ENCODE assay signal across 14 cellular contexts in the genomic region with DNA sequence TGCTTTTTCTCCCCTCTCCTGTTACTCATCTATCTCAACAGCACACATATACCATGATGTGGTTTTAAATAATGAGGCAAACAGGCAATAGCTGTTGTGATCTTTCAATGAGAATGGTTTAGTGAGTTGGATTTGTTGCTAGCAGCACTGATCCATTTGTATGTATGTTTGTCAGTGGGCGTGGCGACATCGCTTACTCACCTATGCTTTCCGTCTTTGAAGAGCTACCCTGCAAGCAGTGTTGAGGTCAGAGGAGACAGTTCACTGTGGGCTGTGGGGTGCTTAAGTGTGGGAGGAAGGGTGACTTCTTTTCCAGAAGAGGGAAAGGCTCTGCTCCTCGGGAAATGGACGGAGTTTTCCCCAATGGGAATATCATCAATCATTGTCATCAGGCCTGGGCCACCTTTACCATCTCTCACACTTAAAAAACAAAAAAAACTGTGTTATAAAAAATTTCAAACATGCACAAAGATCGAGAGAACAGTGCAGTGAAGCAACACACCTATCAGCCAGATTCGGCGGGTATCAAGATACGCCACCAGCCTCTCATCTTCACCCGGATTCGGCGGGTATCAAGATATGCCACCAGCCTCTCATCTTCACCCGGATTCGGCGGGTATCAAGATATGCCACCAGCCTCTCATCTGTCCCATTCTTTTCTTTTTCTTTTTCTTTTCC.
A peak's percentile ranks its signal among the peaks of the same experiment; 100 is the strongest.
DNase-seq lines count a peak whose midpoint lies in the region; ATAC-seq and TF ChIP-seq lines count a peak whose summit lies in the region.
"Had no signal": no experiment of that assay in that cellular context is flagged by ENCODE, and none has a peak within 500 bp of the region (broad histone marks: within the 10 kb centered on the region; RNA-seq: fewer than 3 reads in every experiment).

No MANE protein-coding gene starts in this region.

- H3K27me3 ChIP-seq in brain microvascular endothelial cell (replicated peaks) (no peaks in the 10 kb centered on the region), neural cell (ENCODE audit: insufficient read depth, low read depth, low read length) (no peaks in the 10 kb centered on the region)

- TF ChIP-seq RAD21 in neural cell (conservative IDR thresholded peaks at IDR 0.05): no peak

- TF ChIP-seq EP300 in neural cell (conservative IDR thresholded peaks at IDR 0.05; ENCODE audit: poor library complexity, severe bottlenecking): no peak

- peaks cover 30% of the 10 kb centered on the region for H3K36me3 Mint-ChIP-seq in activated CD4-positive, alpha-beta T cell treated with anti-CD3 and anti-CD28 coated beads for 36 hours (ENCODE audit: low read depth)
- peaks cover 20% of the 10 kb centered on the region for H3K36me3 Mint-ChIP-seq in activated CD4-positive, alpha-beta T cell treated with anti-CD3 and anti-CD28 coated beads, Interleukin-2, amount 10 ng/mL, durations not matched to agents 24 days and 14 days (ENCODE audit: low read depth)

- ATAC-seq in activated CD4-positive, alpha-beta T cell treated with anti-CD3 and anti-CD28 coated beads for 36 hours: peak; percentile 88
- no peak for ATAC-seq in HG03442 (IDR thresholded peaks at IDR 0.05; ENCODE audit: unreplicated experiment)
- no peak for ATAC-seq in GM21723 (IDR thresholded peaks at IDR 0.05; ENCODE audit: unreplicated experiment)

- H3K9me3 Mint-ChIP-seq in activated CD4-positive, alpha-beta T cell treated with anti-CD3 and anti-CD28 coated beads for 36 hours (ENCODE audit: low read depth): no peaks in the 10 kb centered on the region
- H3K9me3 Mint-ChIP-seq in activated CD4-positive, alpha-beta T cell treated with anti-CD3 and anti-CD28 coated beads, Interleukin-2, amount 10 ng/mL, durations not matched to agents 24 days and 14 days: no peaks in the 10 kb centered on the region

- in situ Hi-C loops in brain microvascular endothelial cell (cut with HindIII; ENCODE audit: low pct_ligation_motif_present, low sequenced_read_pairs): no loop called here

- H3K79me2 ChIP-seq in neural cell (replicated peaks; ENCODE audit: insufficient read depth, low read length): no peaks in the 10 kb centered on the region

- no peaks in the 10 kb centered on the region for H3K9me2 ChIP-seq in neural cell (ENCODE audit: insufficient read depth, low read length)

- intact Hi-C loops in activated CD4-positive, alpha-beta T cell treated with anti-CD3 and anti-CD28 coated beads for 36 hours (cut with DNase I, micrococcal nuclease): no loop called here
- intact Hi-C loops in activated CD4-positive, alpha-beta T cell treated with anti-CD3 and anti-CD28 coated beads, Interleukin-2, amount 10 ng/mL, durations not matched to agents 24 days and 14 days (cut with micrococcal nuclease): no loop called here

- peak overlapping the region; percentile 17 for H3K27ac Mint-ChIP-seq in activated CD4-positive, alpha-beta T cell treated with anti-CD3 and anti-CD28 coated beads for 36 hours
- no peak overlapping the region for H3K27ac Mint-ChIP-seq in activated CD4-positive, alpha-beta T cell treated with anti-CD3 and anti-CD28 coated beads, Interleukin-2, amount 10 ng/mL, durations not matched to agents 24 days and 14 days

- no peaks in the 10 kb centered on the region for H3K9me3 ChIP-seq in neural cell (ENCODE audit: low read length)

- H3K4me1 Mint-ChIP-seq in activated CD4-positive, alpha-beta T cell treated with anti-CD3 and anti-CD28 coated beads for 36 hours: peaks cover 22% of the 10 kb centered on the region
- peaks cover 14% of the 10 kb centered on the region for H3K4me1 Mint-ChIP-seq in activated CD4-positive, alpha-beta T cell treated with anti-CD3 and anti-CD28 coated beads, Interleukin-2, amount 10 ng/mL, durations not matched to agents 24 days and 14 days

- no peak overlapping the region for H3K4me3 Mint-ChIP-seq in activated CD4-positive, alpha-beta T cell treated with anti-CD3 and anti-CD28 coated beads for 36 hours
- no peak overlapping the region for H3K4me3 Mint-ChIP-seq in activated CD4-positive, alpha-beta T cell treated with anti-CD3 and anti-CD28 coated beads, Interleukin-2, amount 10 ng/mL, durations not matched to agents 24 days and 14 days

- no peak overlapping the region for H2AFZ ChIP-seq in neural cell (ENCODE audit: low read depth, low read length)

- no peak for TF ChIP-seq CTCF in RWPE1 (conservative IDR thresholded peaks at IDR 0.05; ENCODE audit: low read depth)
- no peak for TF ChIP-seq CTCF in brain microvascular endothelial cell (IDR thresholded peaks at IDR 0.05; ENCODE audit: low read depth, low read length, missing control alignments)
- no peak for TF ChIP-seq CTCF in neural cell (IDR thresholded peaks at IDR 0.05; ENCODE audit: poor library complexity, severe bottlenecking)

- H3K27ac ChIP-seq in RWPE1 (no peak overlapping the region), brain microvascular endothelial cell (peak overlapping the region; percentile 37), neural cell (ENCODE audit: low read length) (peak overlapping the region; percentile 47)
- H3K27ac ChIP-seq: KMS-11 had no signal

- no peak overlapping the region for H3K4me2 ChIP-seq in neural cell (ENCODE audit: low read length)
- H3K4me2 ChIP-seq: KMS-11 had no signal

- H3K9ac ChIP-seq in neural cell (ENCODE audit: low read length): peak overlapping the region; percentile 10
- H3K9ac ChIP-seq: KMS-11 had no signal

- DNase-seq in activated CD4-positive, alpha-beta T cell treated with anti-CD3 and anti-CD28 coated beads for 36 hours: peak; percentile 56
- DNase-seq in activated CD4-positive, alpha-beta T cell treated with anti-CD3 and anti-CD28 coated beads, Interleukin-2, amount 10 ng/mL, durations not matched to agents 24 days and 14 days: no peak
- DNase-seq in RWPE1 (ENCODE audit: low spot score) (peak; percentile 30), brain microvascular endothelial cell (peak; percentile 11), NCI-H526 treated with DMSO at 0.1 percent for 48 hours (lab: John Stamatoyannopoulos, UW) (no peak)
- DNase-seq: amniotic stem cell, hippocampal formation, left ventricle myocardium superior, NCI-H187, SIG-M5 had no signal

- no peaks in the 10 kb centered on the region for H4K20me1 ChIP-seq in neural cell (ENCODE audit: insufficient read depth)

- H3K4me3 ChIP-seq in brain microvascular endothelial cell (ENCODE audit: low read depth, low read length) (no peak overlapping the region), neural cell (ENCODE audit: low read length) (no peak overlapping the region)

- CTCF ChIA-PET in activated CD4-positive, alpha-beta T cell treated with anti-CD3 and anti-CD28 coated beads for 36 hours (lab: Charles Lee): interaction anchor here (0.9 to 1.1 kb wide), 2 partner anchors 27 to 167 kb away, joined by 3 read pairs; no protein-coding TSS in a partner anchor
- CTCF ChIA-PET in RWPE1 (lab: Yijun Ruan, JAX): no interaction called here

- H3K27me3 Mint-ChIP-seq in activated CD4-positive, alpha-beta T cell treated with anti-CD3 and anti-CD28 coated beads for 36 hours: no peaks in the 10 kb centered on the region
- H3K27me3 Mint-ChIP-seq in activated CD4-positive, alpha-beta T cell treated with anti-CD3 and anti-CD28 coated beads, Interleukin-2, amount 10 ng/mL, durations not matched to agents 24 days and 14 days: no peaks in the 10 kb centered on the region

- POLR2A ChIA-PET in activated CD4-positive, alpha-beta T cell treated with anti-CD3 and anti-CD28 coated beads for 36 hours (lab: Charles Lee): no interaction called here
- POLR2A ChIA-PET in RWPE1 (lab: Yijun Ruan, JAX; ENCODE audit: low non-redundant PET): no interaction called here

- no peaks in the 10 kb centered on the region for H3F3A ChIP-seq in neural cell (ENCODE audit: insufficient read depth, low read length, poor library complexity, severe bottlenecking)

- H3K36me3 ChIP-seq in brain microvascular endothelial cell (replicated peaks) (no peaks in the 10 kb centered on the region), neural cell (ENCODE audit: insufficient read depth, low read length) (no peaks in the 10 kb centered on the region)

TF ChIP-seq in neural cell, 6 proteins besides CTCF, POLR2A, EP300 and RAD21:
- TF ChIP-seq EZH2 (IDR thresholded peaks at IDR 0.05; ENCODE audit: borderline replicate concordance, insufficient read depth, low read length, poor library complexity, severe bottlenecking): no peak
- TF ChIP-seq POLR2AphosphoS5 (IDR thresholded peaks at IDR 0.05): no peak
- no peak for TF ChIP-seq TAF1 (IDR thresholded peaks at IDR 0.05; ENCODE audit: low read depth)
- no peak for TF ChIP-seq MXI1 (conservative IDR thresholded peaks at IDR 0.05; ENCODE audit: poor library complexity, severe bottlenecking)
- TF ChIP-seq, protein P1, sequence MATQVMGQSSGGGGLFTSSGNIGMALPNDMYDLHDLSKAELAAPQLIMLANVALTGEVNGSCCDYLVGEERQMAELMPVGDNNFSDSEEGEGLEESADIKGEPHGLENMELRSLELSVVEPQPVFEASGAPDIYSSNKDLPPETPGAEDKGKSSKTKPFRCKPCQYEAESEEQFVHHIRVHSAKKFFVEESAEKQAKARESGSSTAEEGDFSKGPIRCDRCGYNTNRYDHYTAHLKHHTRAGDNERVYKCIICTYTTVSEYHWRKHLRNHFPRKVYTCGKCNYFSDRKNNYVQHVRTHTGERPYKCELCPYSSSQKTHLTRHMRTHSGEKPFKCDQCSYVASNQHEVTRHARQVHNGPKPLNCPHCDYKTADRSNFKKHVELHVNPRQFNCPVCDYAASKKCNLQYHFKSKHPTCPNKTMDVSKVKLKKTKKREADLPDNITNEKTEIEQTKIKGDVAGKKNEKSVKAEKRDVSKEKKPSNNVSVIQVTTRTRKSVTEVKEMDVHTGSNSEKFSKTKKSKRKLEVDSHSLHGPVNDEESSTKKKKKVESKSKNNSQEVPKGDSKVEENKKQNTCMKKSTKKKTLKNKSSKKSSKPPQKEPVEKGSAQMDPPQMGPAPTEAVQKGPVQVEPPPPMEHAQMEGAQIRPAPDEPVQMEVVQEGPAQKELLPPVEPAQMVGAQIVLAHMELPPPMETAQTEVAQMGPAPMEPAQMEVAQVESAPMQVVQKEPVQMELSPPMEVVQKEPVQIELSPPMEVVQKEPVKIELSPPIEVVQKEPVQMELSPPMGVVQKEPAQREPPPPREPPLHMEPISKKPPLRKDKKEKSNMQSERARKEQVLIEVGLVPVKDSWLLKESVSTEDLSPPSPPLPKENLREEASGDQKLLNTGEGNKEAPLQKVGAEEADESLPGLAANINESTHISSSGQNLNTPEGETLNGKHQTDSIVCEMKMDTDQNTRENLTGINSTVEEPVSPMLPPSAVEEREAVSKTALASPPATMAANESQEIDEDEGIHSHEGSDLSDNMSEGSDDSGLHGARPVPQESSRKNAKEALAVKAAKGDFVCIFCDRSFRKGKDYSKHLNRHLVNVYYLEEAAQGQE (IDR thresholded peaks at IDR 0.05; ENCODE audit: borderline replicate concordance): no peak
- no peak for TF ChIP-seq SMC3 (conservative IDR thresholded peaks at IDR 0.05; ENCODE audit: poor library complexity)

Comparison
In these comparisons a context has a peak if more than half of its experiments do, and no peak if none do; other contexts are left out.
1. DNase-seq: peak in activated CD4-positive, alpha-beta T cell treated with anti-CD3 and anti-CD28 coated beads for 36 hours (single experiment), RWPE1 (single experiment) and brain microvascular endothelial cell (single experiment); none in activated CD4-positive, alpha-beta T cell treated with anti-CD3 and anti-CD28 coated beads, Interleukin-2, amount 10 ng/mL, durations not matched to agents 24 days and 14 days (single experiment) and NCI-H526 treated with DMSO at 0.1 percent for 48 hours (single experiment).